12 cellular contexts compared by ENCODE assay signal in the genomic region with DNA sequence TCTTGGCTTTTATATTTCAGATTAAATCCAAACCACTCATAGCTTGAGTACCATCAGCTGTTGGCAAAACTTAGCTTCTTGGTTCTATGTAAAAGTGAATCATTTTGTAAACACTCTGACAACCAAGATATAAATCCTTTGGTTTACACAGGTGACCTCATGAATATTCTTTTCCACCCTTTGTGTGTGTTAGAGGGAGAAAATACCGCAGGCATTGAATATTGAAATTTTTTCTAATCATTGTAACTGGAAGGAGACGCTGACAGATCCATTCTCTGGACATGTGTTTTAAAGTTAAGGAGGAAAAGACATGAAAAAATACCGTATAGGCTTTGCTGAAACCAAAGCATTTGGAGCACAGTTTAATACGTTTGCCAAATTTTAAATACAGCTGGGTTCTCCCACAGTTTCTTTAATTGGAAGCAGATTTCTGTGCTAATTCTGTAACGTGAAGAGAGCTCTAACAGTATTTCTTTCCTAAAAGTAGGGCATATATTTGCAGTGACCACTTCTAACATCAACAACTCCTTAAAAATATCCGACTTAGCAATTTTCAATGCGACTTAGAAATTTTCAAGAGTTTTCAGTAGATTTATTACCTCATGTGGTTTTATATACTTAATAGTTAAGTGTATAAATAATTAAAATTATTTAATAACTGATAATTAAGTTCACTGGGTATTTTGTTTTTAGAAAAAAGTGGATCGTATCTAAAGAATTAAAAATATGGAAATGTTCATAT.
DNase-seq lines count a peak whose midpoint lies in the region; ATAC-seq and TF ChIP-seq lines count a peak whose summit lies in the region.
"Had no signal": no experiment of that assay in that cellular context is flagged by ENCODE, and none has a peak within 500 bp of the region (broad histone marks: within the 10 kb centered on the region; RNA-seq: fewer than 3 reads in every experiment).

No MANE protein-coding gene starts in this region.

- no peak for TF ChIP-seq CTCF in body of pancreas (IDR thresholded peaks at IDR 0.05)
- TF ChIP-seq CTCF in left ventricle myocardium inferior (IDR thresholded peaks at IDR 0.05; ENCODE audit: borderline replicate concordance), result no peak
- no peak for TF ChIP-seq CTCF in stomach (IDR thresholded peaks at IDR 0.05)
- no peak for TF ChIP-seq CTCF in mucosa of descending colon (IDR thresholded peaks at IDR 0.05)

- DNase-seq in GM03348 (ENCODE audit: low spot score), result peak; percentile 47
- no peak for DNase-seq in body of pancreas
- DNase-seq in left ventricle myocardium inferior, result no peak
- DNase-seq in stomach, result no peak
- DNase-seq in mucosa of descending colon, result no peak
- DNase-seq in activated T-helper 1 cell treated with anti-CD3 and anti-CD28 coated beads, Interleukin-12 subunit alpha, Interleukin-12 subunit beta, Interleukin-2, Interleukin-4 antibody, amounts not matched to agents 30 ng/mL and 10 ng/mL and 1 ng/mL, durations not matched to agents 14 hours and 24 hours and 36 hours (ENCODE audit: low spot score), result no peak
- no peak for DNase-seq in T-helper 9 cell
- DNase-seq: activated CD4-positive, CD25-positive, alpha-beta regulatory T cell treated with anti-CD3 and anti-CD28 coated beads, Interleukin-2, amount 50 U/mL, for 72 hours; NCI-H1092; transverse colon had no signal

- no peaks in the 10 kb centered on the region for H3K36me3 Mint-ChIP-seq in activated T-helper 1 cell treated with anti-CD3 and anti-CD28 coated beads, Interleukin-12 subunit alpha, Interleukin-12 subunit beta, Interleukin-2, Interleukin-4 antibody, amounts not matched to agents 30 ng/mL and 10 ng/mL and 1 ng/mL, durations not matched to agents 14 hours and 24 hours and 36 hours (ENCODE audit: low read depth)

- TF ChIP-seq POLR2A in body of pancreas (IDR thresholded peaks at IDR 0.05) (no peak), stomach (IDR thresholded peaks at IDR 0.05) (no peak)

- no peak overlapping the region for H3K27ac Mint-ChIP-seq in activated T-helper 1 cell treated with anti-CD3 and anti-CD28 coated beads, Interleukin-12 subunit alpha, Interleukin-12 subunit beta, Interleukin-2, Interleukin-4 antibody, amounts not matched to agents 30 ng/mL and 10 ng/mL and 1 ng/mL, durations not matched to agents 14 hours and 24 hours and 36 hours

- H3K4me3 Mint-ChIP-seq in activated T-helper 1 cell treated with anti-CD3 and anti-CD28 coated beads, Interleukin-12 subunit alpha, Interleukin-12 subunit beta, Interleukin-2, Interleukin-4 antibody, amounts not matched to agents 30 ng/mL and 10 ng/mL and 1 ng/mL, durations not matched to agents 14 hours and 24 hours and 36 hours, result no peak overlapping the region

- H3K9me3 ChIP-seq in body of pancreas (no peaks in the 10 kb centered on the region), left ventricle myocardium inferior (replicated peaks) (peaks cover 23% of the 10 kb centered on the region), stomach (peaks cover 0 to 10% (median 5%) of the 10 kb centered on the region in 4 donors), mucosa of descending colon (no peaks in the 10 kb centered on the region)
- H3K9me3 ChIP-seq: transverse colon had no signal

- H3K27ac ChIP-seq in body of pancreas (peak overlapping the region in 1 of 4 donors; percentile 55), left ventricle myocardium inferior (replicated peaks) (peak overlapping the region; percentile 63), stomach (peak overlapping the region in 3 of 5 donors; percentile 1 to 65 (median 24))

- H3K27me3 Mint-ChIP-seq in activated T-helper 1 cell treated with anti-CD3 and anti-CD28 coated beads, Interleukin-12 subunit alpha, Interleukin-12 subunit beta, Interleukin-2, Interleukin-4 antibody, amounts not matched to agents 30 ng/mL and 10 ng/mL and 1 ng/mL, durations not matched to agents 14 hours and 24 hours and 36 hours (ENCODE audit: insufficient read depth), result no peaks in the 10 kb centered on the region

- intact Hi-C loops in body of pancreas (cut with DNase I), result no loop called here
- intact Hi-C loops in left ventricle myocardium inferior (cut with micrococcal nuclease), result no loop called here
- intact Hi-C loops in stomach (cut with DNase I; ENCODE audit: low total_unique reads), result no loop called here
- intact Hi-C loops in mucosa of descending colon (cut with DNase I, micrococcal nuclease), result no loop called here
- intact Hi-C loops in activated T-helper 1 cell treated with anti-CD3 and anti-CD28 coated beads, Interleukin-12 subunit alpha, Interleukin-12 subunit beta, Interleukin-2, Interleukin-4 antibody, amounts not matched to agents 30 ng/mL and 10 ng/mL and 1 ng/mL, durations not matched to agents 14 hours and 24 hours and 36 hours (cut with micrococcal nuclease), result no loop called here

- H3K9me3 Mint-ChIP-seq in activated T-helper 1 cell treated with anti-CD3 and anti-CD28 coated beads, Interleukin-12 subunit alpha, Interleukin-12 subunit beta, Interleukin-2, Interleukin-4 antibody, amounts not matched to agents 30 ng/mL and 10 ng/mL and 1 ng/mL, durations not matched to agents 14 hours and 24 hours and 36 hours, result no peaks in the 10 kb centered on the region

- TF ChIP-seq EP300 in stomach (IDR thresholded peaks at IDR 0.05), result no peak

- 49 to 59% methylated on average over 8 of the region's 8 CpGs for WGBS in body of pancreas, 2 donors
- WGBS in stomach, 5 donors, result 48 to 69% (median 61%) methylated on average over 8 of the region's 8 CpGs

- H3K36me3 ChIP-seq in body of pancreas (replicated peaks in 1 of 2; ENCODE audit: insufficient read depth in 1 of 2, low read depth in 2 of 2), result no peaks in the 10 kb centered on the region
- no peaks in the 10 kb centered on the region for H3K36me3 ChIP-seq in left ventricle myocardium inferior
- H3K36me3 ChIP-seq in stomach, result no peaks in the 10 kb centered on the region
- no peaks in the 10 kb centered on the region for H3K36me3 ChIP-seq in mucosa of descending colon (ENCODE audit: low read depth)
- H3K36me3 ChIP-seq: transverse colon had no signal

- no peaks in the 10 kb centered on the region for H3K4me1 Mint-ChIP-seq in activated T-helper 1 cell treated with anti-CD3 and anti-CD28 coated beads, Interleukin-12 subunit alpha, Interleukin-12 subunit beta, Interleukin-2, Interleukin-4 antibody, amounts not matched to agents 30 ng/mL and 10 ng/mL and 1 ng/mL, durations not matched to agents 14 hours and 24 hours and 36 hours (ENCODE audit: low read depth)

- H3K4me1 ChIP-seq in body of pancreas (peaks cover 6% of the 10 kb centered on the region), left ventricle myocardium inferior (no peaks in the 10 kb centered on the region), stomach (peaks cover 0 to 5% (median 0%) of the 10 kb centered on the region in 4 donors), mucosa of descending colon (ENCODE audit: low read depth) (no peaks in the 10 kb centered on the region)
- H3K4me1 ChIP-seq: transverse colon had no signal

- no peak overlapping the region for H3K4me3 ChIP-seq in body of pancreas
- H3K4me3 ChIP-seq in left ventricle myocardium inferior, result peak overlapping the region; percentile 30
- no peak overlapping the region for H3K4me3 ChIP-seq in stomach
- H3K4me3 ChIP-seq in mucosa of descending colon, result no peak overlapping the region
- H3K4me3 ChIP-seq: transverse colon had no signal

- H3K27me3 ChIP-seq in body of pancreas (no peaks in the 10 kb centered on the region), left ventricle myocardium inferior (ENCODE audit: low read depth) (no peaks in the 10 kb centered on the region), stomach (no peaks in the 10 kb centered on the region)
- H3K27me3 ChIP-seq: transverse colon had no signal

- ATAC-seq in body of pancreas (peak; percentile 87), GM18511 (IDR thresholded peaks at IDR 0.05; ENCODE audit: unreplicated experiment) (no peak), mucosa of descending colon (no peak)
- ATAC-seq: Panc1 had no signal
